25 cellular contexts compared by ENCODE assay signal in the genomic region with DNA sequence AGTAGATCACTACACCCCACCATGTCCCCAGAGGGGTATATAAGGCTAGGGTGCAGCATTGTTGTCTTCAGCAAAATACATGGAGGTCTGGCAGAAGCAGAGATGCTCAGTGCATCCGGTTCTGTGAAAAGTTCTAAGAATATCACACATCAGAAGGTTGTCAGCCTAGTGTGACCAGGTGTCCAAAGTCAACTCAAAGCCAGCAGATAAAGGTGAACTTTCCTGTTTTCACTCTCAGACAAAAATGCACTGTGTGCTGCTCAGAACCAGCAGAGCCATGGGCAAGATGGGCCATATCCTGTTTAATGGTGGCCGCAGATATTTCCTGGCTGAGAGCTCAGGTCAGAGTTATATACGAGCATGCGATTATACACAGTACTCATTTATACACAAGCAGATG.
"Had no signal": no experiment of that assay in that cellular context is flagged by ENCODE, and none has a peak within 500 bp of the region (broad histone marks: within the 10 kb centered on the region; RNA-seq: fewer than 3 reads in every experiment).

No MANE protein-coding gene starts in this region.

- H3K4me1 Mint-ChIP-seq: activated CD4-positive, alpha-beta memory T cell treated with anti-CD3 and anti-CD28 coated beads, Interleukin-2, amount 10 ng/mL, durations not matched to agents 7 days and 5 days; activated CD4-positive, alpha-beta T cell treated with anti-CD3 and anti-CD28 coated beads, Interleukin-2, amount 10 ng/mL, durations not matched to agents 7 days and 5 days; activated naive CD4-positive, alpha-beta T cell treated with anti-CD3 and anti-CD28 coated beads, Interleukin-2, amount 10 ng/mL, durations not matched to agents 7 days and 5 days; activated naive CD8-positive, alpha-beta T cell treated with anti-CD3 and anti-CD28 coated beads, Interleukin-2, amount 10 ng/mL, durations not matched to agents 7 days and 5 days had no signal

- H3K4me1 ChIP-seq: colonic mucosa had no signal

- H3K27ac ChIP-seq: brain microvascular endothelial cell, colonic mucosa, epithelial cell of prostate had no signal

- H3K36me3 ChIP-seq: brain microvascular endothelial cell, colonic mucosa had no signal

- H3K27me3 Mint-ChIP-seq: activated CD4-positive, alpha-beta memory T cell treated with anti-CD3 and anti-CD28 coated beads, Interleukin-2, amount 10 ng/mL, durations not matched to agents 7 days and 5 days; activated CD4-positive, alpha-beta T cell treated with anti-CD3 and anti-CD28 coated beads, Interleukin-2, amount 10 ng/mL, durations not matched to agents 7 days and 5 days; activated naive CD4-positive, alpha-beta T cell treated with anti-CD3 and anti-CD28 coated beads, Interleukin-2, amount 10 ng/mL, durations not matched to agents 7 days and 5 days; activated naive CD8-positive, alpha-beta T cell treated with anti-CD3 and anti-CD28 coated beads, Interleukin-2, amount 10 ng/mL, durations not matched to agents 7 days and 5 days; activated T-cell treated with anti-CD3 and anti-CD28 coated beads, Interleukin-2, amount 50 U/mL, for 24 hours had no signal

- H3K36me3 Mint-ChIP-seq: activated naive CD4-positive, alpha-beta T cell treated with anti-CD3 and anti-CD28 coated beads, Interleukin-2, amount 10 ng/mL, durations not matched to agents 7 days and 5 days; activated naive CD4-positive, alpha-beta T cell treated with anti-CD3 and anti-CD28 coated beads, Interleukin-2, amount 50 U/mL, for 72 hours; activated naive CD8-positive, alpha-beta T cell treated with anti-CD3 and anti-CD28 coated beads, Interleukin-2, amount 10 ng/mL, durations not matched to agents 7 days and 5 days had no signal

- ATAC-seq: activated naive CD4-positive, alpha-beta T cell treated with anti-CD3 and anti-CD28 coated beads, Interleukin-2, amount 50 U/mL, for 72 hours; activated T-cell treated with anti-CD3 and anti-CD28 coated beads, Interleukin-2, amount 50 U/mL, for 72 hours had no signal

- H3K4me3 ChIP-seq: colonic mucosa had no signal

- H3K27me3 ChIP-seq: brain microvascular endothelial cell, colonic mucosa had no signal

- H3K27ac Mint-ChIP-seq: activated CD4-positive, alpha-beta memory T cell treated with anti-CD3 and anti-CD28 coated beads, Interleukin-2, amount 10 ng/mL, durations not matched to agents 7 days and 5 days; activated CD4-positive, alpha-beta T cell treated with anti-CD3 and anti-CD28 coated beads, Interleukin-2, amount 10 ng/mL, durations not matched to agents 7 days and 5 days; activated naive CD4-positive, alpha-beta T cell treated with anti-CD3 and anti-CD28 coated beads, Interleukin-2, amount 10 ng/mL, durations not matched to agents 7 days and 5 days; activated naive CD4-positive, alpha-beta T cell treated with anti-CD3 and anti-CD28 coated beads, Interleukin-2, amount 50 U/mL, for 72 hours; activated naive CD8-positive, alpha-beta T cell treated with anti-CD3 and anti-CD28 coated beads, Interleukin-2, amount 10 ng/mL, durations not matched to agents 7 days and 5 days; activated T-cell treated with anti-CD3 and anti-CD28 coated beads, Interleukin-2, amount 50 U/mL, for 24 hours; activated T-cell treated with anti-CD3 and anti-CD28 coated beads, Interleukin-2, amount 50 U/mL, for 72 hours had no signal

- H3K4me3 Mint-ChIP-seq: activated CD4-positive, alpha-beta memory T cell treated with anti-CD3 and anti-CD28 coated beads, Interleukin-2, amount 10 ng/mL, durations not matched to agents 7 days and 5 days; activated CD4-positive, alpha-beta T cell treated with anti-CD3 and anti-CD28 coated beads, Interleukin-2, amount 10 ng/mL, durations not matched to agents 7 days and 5 days; activated naive CD4-positive, alpha-beta T cell treated with anti-CD3 and anti-CD28 coated beads, Interleukin-2, amount 10 ng/mL, durations not matched to agents 7 days and 5 days; activated naive CD8-positive, alpha-beta T cell treated with anti-CD3 and anti-CD28 coated beads, Interleukin-2, amount 10 ng/mL, durations not matched to agents 7 days and 5 days; activated T-cell treated with anti-CD3 and anti-CD28 coated beads, Interleukin-2, amount 50 U/mL, for 24 hours; activated T-cell treated with anti-CD3 and anti-CD28 coated beads, Interleukin-2, amount 50 U/mL, for 72 hours had no signal

- H3K9me3 ChIP-seq: colonic mucosa had no signal

- DNase-seq: activated CD4-positive, alpha-beta memory T cell treated with anti-CD3 and anti-CD28 coated beads, Interleukin-2, amount 10 ng/mL, durations not matched to agents 7 days and 5 days; activated CD4-positive, alpha-beta T cell treated with anti-CD3 and anti-CD28 coated beads for 4 hours; activated CD4-positive, alpha-beta T cell treated with anti-CD3 and anti-CD28 coated beads, Interleukin-2, amount 10 ng/mL, durations not matched to agents 7 days and 5 days; activated CD4-positive, alpha-beta T cell treated with anti-CD3 and anti-CD28 coated beads, Interleukin-2, amount 50 U/mL, for 4 hours; activated CD4-positive, CD25-positive, alpha-beta regulatory T cell; activated CD4-positive, CD25-positive, alpha-beta regulatory T cell treated with anti-CD3 and anti-CD28 coated beads, Interleukin-2, amount 50 U/mL, for 72 hours; activated CD8-positive, alpha-beta memory T cell treated with anti-CD3 and anti-CD28 coated beads, Interleukin-2, amount 50 U/mL, for 48 hours; activated gamma-delta T cell; activated naive CD4-positive, alpha-beta T cell; activated naive CD4-positive, alpha-beta T cell treated with anti-CD3 and anti-CD28 coated beads, Interleukin-2, amount 10 ng/mL, durations not matched to agents 7 days and 5 days; activated naive CD8-positive, alpha-beta T cell treated with anti-CD3 and anti-CD28 coated beads, Interleukin-2, amount 10 ng/mL, durations not matched to agents 7 days and 5 days; activated T-cell treated with anti-CD3 and anti-CD28 coated beads for 4 hours; activated T-cell treated with anti-CD3 and anti-CD28 coated beads, Interleukin-2, amount 50 U/mL, for 24 hours; activated T-cell treated with anti-CD3 and anti-CD28 coated beads, Interleukin-2, amount 50 U/mL, for 72 hours; amniotic stem cell; anterior cingulate cortex; brain microvascular endothelial cell; central memory CD4-positive, alpha-beta T cell; cerebellar nuclear complex; colonic mucosa; effector CD8-positive, alpha-beta T cell; foreskin fibroblast; T-helper 2 cell had no signal

- H3K9me3 Mint-ChIP-seq: activated CD4-positive, alpha-beta T cell treated with anti-CD3 and anti-CD28 coated beads, Interleukin-2, amount 10 ng/mL, durations not matched to agents 7 days and 5 days had no signal
